In the genomic region with DNA sequence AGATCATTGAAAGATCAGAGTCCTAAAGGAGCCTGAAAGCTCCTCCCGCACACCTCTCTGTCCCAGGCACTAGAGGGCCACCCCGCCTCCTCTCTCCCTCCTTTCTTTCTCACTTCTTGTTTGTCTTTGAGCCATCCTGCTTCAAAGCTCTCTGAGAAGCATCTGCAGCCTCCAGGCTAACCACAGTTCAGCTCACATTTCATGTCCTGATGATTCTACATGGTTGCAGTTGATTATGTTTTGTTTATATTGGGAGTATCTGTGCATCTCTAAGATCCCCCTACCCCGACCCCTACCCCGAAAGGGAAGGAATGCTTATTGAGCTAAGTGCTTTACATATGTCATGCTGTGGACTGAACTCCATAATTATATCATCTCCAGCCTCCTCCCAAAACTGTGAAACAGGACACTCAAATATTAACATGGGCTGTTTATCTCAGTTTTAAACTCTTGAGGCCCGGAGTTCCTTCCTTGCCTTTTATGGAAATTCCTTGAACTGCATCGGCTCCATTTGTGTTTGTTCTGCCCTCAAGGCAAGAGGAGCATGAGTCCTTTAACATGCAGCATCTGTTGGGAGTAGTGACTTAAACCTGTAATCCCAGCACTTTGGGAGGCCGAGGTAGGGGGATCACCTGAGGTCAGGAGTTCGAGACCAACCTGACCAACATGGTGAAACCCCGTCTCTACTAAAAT, we compare ENCODE assay signal across 8 cellular contexts. TPM values are rescaled to one million over a fixed set of nuclear protein-coding genes. Genes with fewer than 3 reads are reported as not detected.
DNase-seq lines count a peak whose midpoint lies in the region; ATAC-seq lines count a peak whose summit lies in the region.

No MANE protein-coding gene starts in this region.

- peak; percentile 16 for DNase-seq in COLO668 (lab: John Stamatoyannopoulos, UW; ENCODE audit: unreplicated experiment)
- DNase-seq in NOMO-1 (lab: John Stamatoyannopoulos, UW; ENCODE audit: unreplicated experiment in 2 of 2): peak; percentile 67 to 71
- DNase-seq in cerebellar cortex (ENCODE audit: low spot score): peak; percentile 44
- no peak for DNase-seq in naive B cell
- DNase-seq in ureter (ENCODE audit: low spot score): no peak
- no peak for DNase-seq in stimulated activated CD4-positive, alpha-beta T cell treated with anti-CD3 and anti-CD28 coated beads, Interleukin-2, amount 100 ng/mL, for 24 hours

- peaks cover 0 to 2% (median 0%) of the 10 kb centered on the region in 7 donors for H3K9me3 Mint-ChIP-seq in naive B cell

- no peaks in the 10 kb centered on the region for H3K4me1 Mint-ChIP-seq in naive B cell

- H3K27ac Mint-ChIP-seq in naive B cell: peak overlapping the region in 1 of 6 donors; percentile 38

- peak; percentile 66 for ATAC-seq in GM18867 (IDR thresholded peaks at IDR 0.05; ENCODE audit: unreplicated experiment)
- ATAC-seq in HG03064 (IDR thresholded peaks at IDR 0.05; ENCODE audit: low read depth, unreplicated experiment): peak; percentile 77
- ATAC-seq in naive B cell (ENCODE audit: low read depth in 2 of 2): peak; percentile 46 to 60

- H3K36me3 Mint-ChIP-seq in naive B cell: no peaks in the 10 kb centered on the region

- H3K27me3 Mint-ChIP-seq in naive B cell: no peaks in the 10 kb centered on the region

- H3K4me3 Mint-ChIP-seq in naive B cell: no peak overlapping the region

RNA-seq across cellular contexts. Expression of a gene that starts 30.9 kb away (rescaled TPM):
- polyA plus RNA-seq in naive B cell (ENCODE audit: low read depth in 6 of 6): 1 to 10 TPM in 3 of 6 donors, under 1 TPM in 2, not detected in 1; 0.40 to 3.6 (median 1.3) TPM
- total RNA-seq in ureter: 75.1 TPM

Comparison
In these comparisons a context has a peak if more than half of its experiments do, and no peak if none do; other contexts are left out.
1. DNase-seq: peak in COLO668 (single experiment), NOMO-1 (2 of 2) and cerebellar cortex (single experiment); none in naive B cell (single experiment), ureter (single experiment) and stimulated activated CD4-positive, alpha-beta T cell treated with anti-CD3 and anti-CD28 coated beads, Interleukin-2, amount 100 ng/mL, for 24 hours (0 of 2).
2. Peak in every context shown above with its lines, with median percentiles within 50 percentile points of each other: ATAC-seq.